Comparison of ENCODE assay signal across 8 cellular contexts in genomic region chr14:73458219-73458976, GRCh38. TPM values are rescaled to one million over a fixed set of nuclear protein-coding genes. Genes with fewer than 3 reads are reported as not detected.
A peak's percentile ranks its signal among the peaks of the same experiment; 100 is the strongest.
DNase-seq lines count a peak whose midpoint lies in the region; ATAC-seq, FAIRE-seq and TF ChIP-seq lines count a peak whose summit lies in the region.

Gene NUMB (minus strand): TSS chr14:73458546. CDS start chr14:73355751, 102,795 bp downstream.

- H3K27me3 ChIP-seq in pancreas (no peaks in the 10 kb centered on the region), tibial artery (no peaks in the 10 kb centered on the region)

- intact Hi-C loops in Right ventricle myocardium superior (cut with DNase I): no loop called here
- intact Hi-C loops in pancreas (cut with DNase I): no loop called here
- intact Hi-C loops in tibial artery (cut with DNase I; ENCODE audit: low total_unique reads): no loop called here

- H3K4me1 ChIP-seq in pancreas (peaks cover 41 to 60% (median 57%) of the 10 kb centered on the region in 3 donors), tibial artery (peaks cover 0 to 58% (median 28%) of the 10 kb centered on the region in 4 donors)

- WGBS in pancreas, 2 donors: 1 to 2% methylated on average over 34 to 54 of the region's 54 CpGs

- H3K27ac Mint-ChIP-seq in activated naive CD8-positive, alpha-beta T cell treated with anti-CD3 and anti-CD28 coated beads, Interleukin-2, amount 50 U/mL, for 24 hours: peak within 1 kb of the TSS; percentile 97

- H3K4me3 Mint-ChIP-seq in activated naive CD8-positive, alpha-beta T cell treated with anti-CD3 and anti-CD28 coated beads, Interleukin-2, amount 50 U/mL, for 24 hours: peak within 1 kb of the TSS; percentile 99

- H3K9me3 ChIP-seq in pancreas (no peaks in the 10 kb centered on the region), tibial artery (no peaks in the 10 kb centered on the region)

- peak; percentile 10 for TF ChIP-seq CTCF in GM12873 (IDR thresholded peaks at IDR 0.05; ENCODE audit: insufficient read depth, low read depth, low read length, missing control alignments)
- no peak for TF ChIP-seq CTCF in pancreas (IDR thresholded peaks at IDR 0.05)
- TF ChIP-seq CTCF in tibial artery (IDR thresholded peaks at IDR 0.05): peak; percentile 9 to 26

- H3K36me3 ChIP-seq in pancreas (no peaks in the 10 kb centered on the region), tibial artery (no peaks in the 10 kb centered on the region)

- DNase-seq in NCI-H1417 treated with DMSO at 0.1 percent for 48 hours (lab: John Stamatoyannopoulos, UW) (peak; percentile 100), SW480 (ENCODE audit: low spot score) (peak; percentile 100), Right ventricle myocardium superior (peak; percentile 97), pancreas (peak; percentile 89 to 99 (median 98)), tibial artery (peak; percentile 99)
- DNase-seq in activated naive CD8-positive, alpha-beta T cell treated with anti-CD3 and anti-CD28 coated beads, Interleukin-2, amount 50 U/mL, for 24 hours: peak; percentile 93

- FAIRE-seq in pancreas (lab: Jason Lieb, UNC): peak; percentile 98

- peaks cover 2% of the 10 kb centered on the region for H3K27me3 Mint-ChIP-seq in activated naive CD8-positive, alpha-beta T cell treated with anti-CD3 and anti-CD28 coated beads, Interleukin-2, amount 50 U/mL, for 24 hours

- H3K9me3 Mint-ChIP-seq in activated naive CD8-positive, alpha-beta T cell treated with anti-CD3 and anti-CD28 coated beads, Interleukin-2, amount 50 U/mL, for 24 hours: no peaks in the 10 kb centered on the region

- peak within 1 kb of the TSS; percentile 81 to 96 (median 89) for H3K4me3 ChIP-seq in pancreas
- H3K4me3 ChIP-seq in tibial artery: peak within 1 kb of the TSS; percentile 98 to 99

- ATAC-seq in HG02763 (IDR thresholded peaks at IDR 0.05; ENCODE audit: unreplicated experiment): peak; percentile 95
- peak; percentile 99 for ATAC-seq in activated naive CD8-positive, alpha-beta T cell treated with anti-CD3 and anti-CD28 coated beads, Interleukin-2, amount 50 U/mL, for 24 hours
- ATAC-seq in Right ventricle myocardium superior (ENCODE audit: poor library complexity): peak; percentile 97
- ATAC-seq in pancreas: peak; percentile 84 to 92 (median 88)

- peaks cover 2% of the 10 kb centered on the region for H3K36me3 Mint-ChIP-seq in activated naive CD8-positive, alpha-beta T cell treated with anti-CD3 and anti-CD28 coated beads, Interleukin-2, amount 50 U/mL, for 24 hours (ENCODE audit: low read depth)

- H3K4me1 Mint-ChIP-seq in activated naive CD8-positive, alpha-beta T cell treated with anti-CD3 and anti-CD28 coated beads, Interleukin-2, amount 50 U/mL, for 24 hours: peaks cover 66% of the 10 kb centered on the region

- peak within 1 kb of the TSS; percentile 84 to 91 (median 88) for H3K27ac ChIP-seq in pancreas
- peak within 1 kb of the TSS; percentile 94 to 96 for H3K27ac ChIP-seq in tibial artery

RNA-seq across cellular contexts. Expression of gene NUMB, which starts in this region (rescaled TPM):
- total RNA-seq in Right ventricle myocardium superior (37.2 TPM), pancreas (10 to 100 TPM; 25.1 to 53.8 (median 33.6) TPM)
- 10 to 100 TPM; 23.9 to 28.8 TPM for polyA plus RNA-seq in pancreas

Comparison
In these comparisons a context has a peak if more than half of its experiments do, and no peak if none do; other contexts are left out.
1. Peak in every context shown above with its lines: DNase-seq, ATAC-seq, H3K4me3 ChIP-seq and H3K27ac ChIP-seq.
2. CTCF ChIP-seq: peak in GM12873 (single experiment) and tibial artery (2 of 2); none in pancreas (0 of 4).